Comparison of ENCODE assay signal across 21 cellular contexts in the genomic region with DNA sequence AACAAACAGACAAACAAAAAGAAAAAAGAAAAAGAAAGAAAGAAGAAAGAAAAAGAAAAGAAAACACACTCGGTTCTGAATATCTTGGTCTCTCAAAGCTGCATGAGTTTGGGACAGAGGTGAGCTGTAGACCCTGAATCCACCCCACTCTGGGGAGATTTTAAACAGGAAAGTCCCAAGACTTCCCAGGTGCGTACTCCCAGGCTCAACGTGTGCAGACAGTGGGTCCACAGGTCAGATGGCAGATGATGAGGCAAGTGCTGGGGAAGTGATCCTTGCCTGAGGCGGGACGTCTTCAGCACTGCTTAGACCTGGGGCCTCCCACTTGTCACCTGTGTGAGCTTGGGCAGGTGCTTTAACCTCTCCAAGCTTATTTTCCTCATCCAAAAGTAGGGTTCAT. TPM values are rescaled to one million over a fixed set of nuclear protein-coding genes. Genes with fewer than 3 reads are reported as not detected.
DNase-seq lines count a peak whose midpoint lies in the region; ATAC-seq, FAIRE-seq and TF ChIP-seq lines count a peak whose summit lies in the region.
"Had no signal": no experiment of that assay in that cellular context is flagged by ENCODE, and none has a peak within 500 bp of the region (broad histone marks: within the 10 kb centered on the region; RNA-seq: fewer than 3 reads in every experiment).

No MANE protein-coding gene starts in this region.

- no peak for TF ChIP-seq CTCF in GM12878 (IDR thresholded peaks at IDR 0.05 in 2 of 3, conservative IDR thresholded peaks at IDR 0.05 in 1 of 3; ENCODE audit: control insufficient read depth in 2 of 3, extremely low read depth in 1 of 3, insufficient read depth in 1 of 3, low read depth in 3 of 3, low read length in 3 of 3)
- no peak for TF ChIP-seq CTCF in SK-N-SH (IDR thresholded peaks at IDR 0.05)

- intact Hi-C loops in GM12878 (cut with micrococcal nuclease; ENCODE audit: unreplicated experiment) = no loop called here

- H4K20me1 ChIP-seq in BLaER1 treated with 17β-estradiol and CSF1 and Interleukin-3, amounts not matched to agents 10 nM and 100 nM = no peaks in the 10 kb centered on the region; a peak in 1 of 22 replicates
- H4K20me1 ChIP-seq in GM23248 (ENCODE audit: insufficient read depth) = no peaks in the 10 kb centered on the region
- no peaks in the 10 kb centered on the region for H4K20me1 ChIP-seq in GM12878 (ENCODE audit: control insufficient read depth, insufficient read depth)
- H4K20me1 ChIP-seq in SK-N-SH (ENCODE audit: insufficient read depth) = peaks cover 47% of the 10 kb centered on the region

- FAIRE-seq in GM12878 (lab: Jason Lieb, UNC) (no peak), small intestine (lab: Jason Lieb, UNC) (no peak)
- FAIRE-seq: GM12892 had no signal

- RAD21 ChIA-PET in GM12878 (lab: Charles Lee; ENCODE audit: unreplicated experiment) = interaction anchor here (0.6 to 1.6 kb wide), 7 partner anchors 9 to 196 kb away, joined by 3 to 5 read pairs (median 3); no protein-coding TSS in a partner anchor

- CTCF ChIA-PET in GM12878 (lab: Yijun Ruan, JAX) = interaction anchor here (0.8 to 3.5 kb wide), 8 partner anchors 9 to 47 kb away, joined by 3 to 14 read pairs (median 4); a partner anchor contains a TSS
- CTCF ChIA-PET in SK-N-SH (lab: Yijun Ruan, JAX) = interaction anchor here (1.0 to 2.9 kb wide), 2 partner anchors 21 to 43 kb away, joined by 3 to 11 read pairs; no protein-coding TSS in a partner anchor

- TF ChIP-seq POLR2A in GM12878 (IDR thresholded peaks at IDR 0.05; ENCODE audit: low read depth, low read length) = no peak

- no peaks in the 10 kb centered on the region for H3K9me3 ChIP-seq in BLaER1 treated with 17β-estradiol and CSF1 and Interleukin-3, amounts not matched to agents 10 nM and 100 nM (replicated peaks in 1 of 11)
- H3K9me3 ChIP-seq in GM23248 (ENCODE audit: low read depth) = no peaks in the 10 kb centered on the region
- H3K9me3 ChIP-seq in GM12878 (replicated peaks; ENCODE audit: control insufficient read depth, insufficient read depth, low read length) = no peaks in the 10 kb centered on the region
- H3K9me3 ChIP-seq in small intestine (ENCODE audit: control insufficient read depth, low read depth) = no peaks in the 10 kb centered on the region
- H3K9me3 ChIP-seq in SK-N-SH = no peaks in the 10 kb centered on the region
- H3K9me3 ChIP-seq: Peyer's patch, SJCRH30 had no signal

- H3K79me2 ChIP-seq in GM23248 (ENCODE audit: insufficient read depth) (peaks cover 94% of the 10 kb centered on the region), GM12878 (ENCODE audit: control insufficient read depth, insufficient read depth, low read length) (peaks cover 8% of the 10 kb centered on the region), SK-N-SH (ENCODE audit: insufficient read depth) (peaks cover 100% of the 10 kb centered on the region)

- no peak overlapping the region for H3K27ac ChIP-seq in BLaER1 treated with 17β-estradiol and CSF1 and Interleukin-3, amounts not matched to agents 10 nM and 100 nM
- H3K27ac ChIP-seq in GM23248 (peak overlapping the region; percentile 77), GM12878 (ENCODE audit: control insufficient read depth, insufficient read depth) (0 out of 2 replicates have a peak overlapping the region, but pooled peaks have one; percentile 22), small intestine (ENCODE audit: low read depth in 1 of 2, low read length in 1 of 2) (no peak overlapping the region), SK-N-SH (ENCODE audit: low read depth in 2 of 2, low read length in 1 of 2) (no peak overlapping the region)
- H3K27ac ChIP-seq: SJCRH30 had no signal

- H3K4me3 ChIP-seq in BLaER1 treated with 17β-estradiol and CSF1 and Interleukin-3, amounts not matched to agents 10 nM and 100 nM = no peak overlapping the region
- H3K4me3 ChIP-seq in GM23248 (no peak overlapping the region), GM12878 (no peak overlapping the region), small intestine (ENCODE audit: low read depth in 1 of 2, low read length in 2 of 2) (no peak overlapping the region), SK-N-SH (ENCODE audit: low read depth in 2 of 2, low read length in 1 of 2) (no peak overlapping the region)
- H3K4me3 ChIP-seq: Peyer's patch, SJCRH30 had no signal

- ATAC-seq in GM12878 (peak; percentile 83), GM21737 (IDR thresholded peaks at IDR 0.05; ENCODE audit: unreplicated experiment) (no peak)

- H3K4me2 ChIP-seq in BLaER1 treated with 17β-estradiol and CSF1 and Interleukin-3, amounts not matched to agents 10 nM and 100 nM = peak overlapping the region in 7 of 11 experiments; percentile 25 to 77 (median 68); a peak in 12 of 22 replicates
- H3K4me2 ChIP-seq in GM23248 (ENCODE audit: unreplicated experiment) (no peak overlapping the region), GM12878 (ENCODE audit: control insufficient read depth, insufficient read depth) (peak overlapping the region; percentile 15; the same call in 1 of the 2 replicates), SK-N-SH (no peak overlapping the region)

- SMC1A ChIA-PET in GM12878 (lab: Charles Lee; ENCODE audit: uncharacterized antibody, unreplicated experiment) = interaction anchor here (0.9 to 1.9 kb wide), 8 partner anchors 8 to 44 kb away, joined by 3 to 6 read pairs (median 4); a partner anchor contains a TSS

- peaks cover 0 to 5% (median 0%) of the 10 kb centered on the region in 11 experiments; a peak in 5 of 22 replicates for H3K27me3 ChIP-seq in BLaER1 treated with 17β-estradiol and CSF1 and Interleukin-3, amounts not matched to agents 10 nM and 100 nM
- H3K27me3 ChIP-seq in GM23248 (replicated peaks; ENCODE audit: insufficient read depth) (no peaks in the 10 kb centered on the region), GM12878 (replicated peaks in 1 of 2; ENCODE audit: control insufficient read depth in 2 of 2, insufficient read depth in 2 of 2, low read length in 1 of 2) (no peaks in the 10 kb centered on the region), small intestine (ENCODE audit: control insufficient read depth in 2 of 2, insufficient read depth in 2 of 2, low read length in 2 of 2) (no peaks in the 10 kb centered on the region), SK-N-SH (ENCODE audit: insufficient read depth) (no peaks in the 10 kb centered on the region)
- H3K27me3 ChIP-seq: Peyer's patch had no signal

- TF ChIP-seq EP300 in GM12878 (IDR thresholded peaks at IDR 0.05; ENCODE audit: borderline replicate concordance in 1 of 2, control insufficient read depth in 1 of 2, low read depth in 2 of 2, low read length in 2 of 2) = no peak
- no peak for TF ChIP-seq EP300 in SK-N-SH (IDR thresholded peaks at IDR 0.05; ENCODE audit: borderline replicate concordance in 1 of 2, low read depth in 1 of 2, low read length in 1 of 2)

- POLR2A ChIA-PET in GM12878 (lab: Charles Lee) (interaction anchor here (0.6 to 2.1 kb wide), 4 partner anchors 9 to 44 kb away, joined by 3 to 8 read pairs (median 5); a partner anchor contains a TSS), SK-N-SH (lab: Yijun Ruan, JAX) (interaction anchor here (1.2 kb wide), 1 partner anchor 9 kb away, joined by 3 read pairs; no protein-coding TSS in a partner anchor)

- DNase-seq in GM23248 = no peak
- no peak for DNase-seq in GM12878 (ENCODE audit: low read depth, low spot score)
- DNase-seq in small intestine = peak; percentile 49
- no peak for DNase-seq in NCI-H345 (lab: John Stamatoyannopoulos, UW)
- no peak for DNase-seq in SK-N-SH
- DNase-seq: DMS79; Kasumi-1; NCI-H1436; NCI-H187 treated with DMSO at 0.1 percent for 48 hours; NCI-H2107; NCI-H2227 treated with DMSO at 0.1 percent for 48 hours; NCI-H510A treated with DMSO at 0.1 percent for 48 hours; NCI-H748 treated with DMSO at 0.1 percent for 48 hours; NK-92 treated with Interleukin-12 subunit alpha and Interleukin-12 subunit beta, amount 100 ng/mL, for 24 hours; SJCRH30 had no signal

- peaks cover 22 to 35% (median 30%) of the 10 kb centered on the region in 10 experiments for H3K4me1 ChIP-seq in BLaER1 treated with 17β-estradiol and CSF1 and Interleukin-3, amounts not matched to agents 10 nM and 100 nM
- H3K4me1 ChIP-seq in GM23248 (ENCODE audit: insufficient read depth) (peaks cover 60% of the 10 kb centered on the region), GM12878 (ENCODE audit: control insufficient read depth, insufficient read depth, low read length) (peaks cover 5% of the 10 kb centered on the region; the same call in 1 of the 2 replicates), small intestine (ENCODE audit: control insufficient read depth in 2 of 2, insufficient read depth in 1 of 2, low read depth in 1 of 2, low read length in 1 of 2) (peaks cover 0 to 9% of the 10 kb centered on the region in 2 donors), SK-N-SH (ENCODE audit: control insufficient read depth in 1 of 2, insufficient read depth in 2 of 2, low read depth in 1 of 2, low read length in 1 of 2) (peaks cover 11 to 30% of the 10 kb centered on the region in 2 experiments)

- peaks cover 84% of the 10 kb centered on the region for H3F3A ChIP-seq in GM23248 (ENCODE audit: insufficient read depth)
- peaks cover 23% of the 10 kb centered on the region for H3F3A ChIP-seq in SK-N-SH (replicated peaks; ENCODE audit: insufficient read depth)

- TF ChIP-seq RAD21 in GM12878 (IDR thresholded peaks at IDR 0.05; ENCODE audit: insufficient read depth, low read depth, low read length) (no peak), SK-N-SH (IDR thresholded peaks at IDR 0.05; ENCODE audit: low read length) (no peak)

- BruUV-seq in GM12878 (replicated peaks; lab: Mats Ljungman, UMichigan) = no TSS peak

- H2AFZ ChIP-seq in GM23248 (no peak overlapping the region), GM12878 (ENCODE audit: control insufficient read depth, low read depth, low read length) (no peak overlapping the region), SK-N-SH (ENCODE audit: low read depth) (no peak overlapping the region)

- in situ Hi-C loops in GM23248 (cut with MboI) (no loop called here), GM12878 (cut with MboI) (no loop called here)

- H3K9me2 ChIP-seq in GM23248 (ENCODE audit: insufficient read depth) (no peaks in the 10 kb centered on the region), SK-N-SH (no peaks in the 10 kb centered on the region)

- WGBS in GM23248 (ENCODE audit: low coverage in 1 of 2, low lambda C conversion rate in 2 of 2, missing lambda C conversion rate in 2 of 2), 2 experiments = 65 to 74% methylated on average over 4 to 5 of the region's 5 CpGs
- WGBS in GM12878 (ENCODE audit: insufficient coverage, insufficient replicate concordance, low lambda C conversion rate, missing lambda C conversion rate) = 0% methylated on average over 5 of the region's 5 CpGs
- WGBS in small intestine, 3 donors = 57 to 62% (median 62%) methylated on average over 5 of the region's 5 CpGs
- WGBS in SK-N-SH (ENCODE audit: low lambda C conversion rate) = 87% methylated on average over 3 of the region's 5 CpGs

- no peaks in the 10 kb centered on the region for H3K36me3 ChIP-seq in BLaER1 treated with 17β-estradiol and CSF1 and Interleukin-3, amounts not matched to agents 10 nM and 100 nM
- 0 out of 2 replicates have a peak, but pooled peaks cover 3% of the 10 kb centered on the region for H3K36me3 ChIP-seq in GM23248 (ENCODE audit: low read depth)
- no peaks in the 10 kb centered on the region for H3K36me3 ChIP-seq in GM12878 (ENCODE audit: control insufficient read depth in 2 of 2, insufficient read depth in 2 of 2, low read length in 1 of 2)
- H3K36me3 ChIP-seq in small intestine (ENCODE audit: control insufficient read depth in 2 of 2, insufficient read depth in 2 of 2, low read length in 2 of 2) = no peaks in the 10 kb centered on the region
- peaks cover 0 to 22% of the 10 kb centered on the region in 2 experiments for H3K36me3 ChIP-seq in SK-N-SH (replicated peaks in 1 of 2; ENCODE audit: control insufficient read depth in 1 of 2, insufficient read depth in 2 of 2, low read length in 1 of 2)
- H3K36me3 ChIP-seq: Peyer's patch, SJCRH30 had no signal

- no peak overlapping the region for H3K9ac ChIP-seq in BLaER1 treated with 17β-estradiol and CSF1 and Interleukin-3, amounts not matched to agents 10 nM and 100 nM
- H3K9ac ChIP-seq in GM23248 (no peak overlapping the region), GM12878 (ENCODE audit: control insufficient read depth, insufficient read depth, low read length) (no peak overlapping the region), SK-N-SH (no peak overlapping the region)

RNA-seq across cellular contexts. Expression of a gene that starts 9.3 kb away (rescaled TPM):
- total RNA-seq in GM23248 (2014; rRNA removed; shearing (Covaris generic)) = 29.6 and 37.7 TPM in 2 replicates
- polyA plus RNA-seq in GM23248 (2016; fragmentation: Nextera tagmentation; extraction: Ambion mirVana) (146 and 151 TPM in 2 replicates), GM12878 (2011; rRNA removed) (0.18 and 0.26 TPM in 2 replicates), GM12878 (2014; fragmentation: Illumina TruSeq; extraction: Trizol) (0.25 and 0.28 TPM in 2 replicates), GM12878 (2014; fragmentation: Nextera tagmentation; extraction: Ambion mirVana) (under 1 TPM; 0.03 to 0.13 TPM), GM12878 (2014; rRNA removed) (0.20 and 0.28 TPM in 2 replicates), GM12878 (2016; fragmentation: Nextera tagmentation; extraction: Ambion mirVana) (under 1 TPM; 0.24 to 0.27 TPM), small intestine (10 to 100 TPM; 14.3 to 36.9 (median 15.7) TPM), SK-N-SH (2012; rRNA removed) (5.6 and 14.0 TPM in 2 replicates)
- 3.5 and 4.3 TPM in 2 replicates for total RNA-seq in GM12878 (2013; cell fraction: nucleolus; rRNA removed)
- total RNA-seq in GM12878 (2014; rRNA removed) (0.11 and 1.2 TPM in 2 replicates), GM12878 (2014; rRNA removed; fragmentation: Illumina TruSeq; extraction: Trizol) (0.04 TPM in 1 of 2 replicates, not detected in the other), GM12878 (2021) (1.0 and 1.4 TPM in 2 replicates)
- 0.91 TPM for polyA plus RNA-seq in GM12878 (2011; ENCODE audit: low read depth)
- polyA plus RNA-seq in GM12878 (2011; cell fraction: cytosol; rRNA removed) = 0.20 and 0.30 TPM in 2 replicates
- 0.37 and 0.75 TPM in 2 replicates for polyA plus RNA-seq in GM12878 (2011; cell fraction: nucleus; rRNA removed)
- 2.7 and 3.3 TPM in 2 replicates for polyA plus RNA-seq in GM12878 (2012)
- 0.31 and 0.37 TPM in 2 replicates for polyA minus RNA-seq in GM12878 (2011; rRNA and poly(A)+ RNA removed)
- polyA minus RNA-seq in GM12878 (2011; cell fraction: cytosol; rRNA and poly(A)+ RNA removed) = 0.94 and 2.4 TPM in 2 replicates
- polyA minus RNA-seq in GM12878 (2011; cell fraction: nucleus; rRNA and poly(A)+ RNA removed) = 0.36 and 0.67 TPM in 2 replicates
- 9.9 and 13.3 TPM in 2 replicates for polyA plus RNA-seq in SK-N-SH (2012; cell fraction: cytosol; rRNA removed)
- polyA plus RNA-seq in SK-N-SH (2012; cell fraction: nucleus; rRNA removed) = 14.7 and 17.4 TPM in 2 replicates
- total RNA-seq: MCF 10A; T-helper 1 cell treated with Interleukin-12 subunit alpha and Interleukin-12 subunit beta and Interleukin-4 antibody, amounts not matched to agents 30 ng/mL and 1 ng/mL, for 36 hours had no signal

Comparison
In these comparisons a context has a peak if more than half of its experiments do, and no peak if none do; other contexts are left out.
1. H3K27ac ChIP-seq: peak in GM23248 (single experiment) and GM12878 (single experiment); none in BLaER1 treated with 17β-estradiol and CSF1 and Interleukin-3, amounts not matched to agents 10 nM and 100 nM (0 of 11), small intestine (0 of 2) and SK-N-SH (0 of 2).
2. H3K4me2 ChIP-seq: peak in BLaER1 treated with 17β-estradiol and CSF1 and Interleukin-3, amounts not matched to agents 10 nM and 100 nM (7 of 11) and GM12878 (single experiment); none in GM23248 (single experiment) and SK-N-SH (single experiment).